Comparison of ENCODE assay signal across 10 cellular contexts in the genomic region with DNA sequence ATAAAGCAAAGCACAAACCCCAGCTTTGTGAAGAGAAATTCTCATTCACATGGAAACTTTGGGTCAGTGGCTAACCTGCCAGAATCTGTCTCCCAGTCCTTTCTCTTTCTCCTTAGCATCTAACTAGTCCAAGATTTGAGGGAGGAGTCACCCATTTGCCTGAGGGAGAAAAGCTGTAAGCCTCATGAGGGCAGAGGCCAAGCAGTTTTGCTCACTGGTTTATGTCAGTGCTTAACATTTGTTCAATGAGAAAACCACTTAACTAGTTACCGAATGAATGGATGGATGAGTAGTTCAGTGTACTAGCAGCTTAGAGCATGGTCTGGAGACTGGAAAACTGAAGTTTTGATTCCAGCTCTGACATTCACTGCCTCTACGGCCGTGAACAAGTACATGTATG. TPM values are rescaled to one million over a fixed set of nuclear protein-coding genes. Genes with fewer than 3 reads are reported as not detected.
DNase-seq lines count a peak whose midpoint lies in the region; ATAC-seq and TF ChIP-seq lines count a peak whose summit lies in the region.
"Had no signal": no experiment of that assay in that cellular context is flagged by ENCODE, and none has a peak within 500 bp of the region (broad histone marks: within the 10 kb centered on the region; RNA-seq: fewer than 3 reads in every experiment).

No MANE protein-coding gene starts in this region.

- intact Hi-C loops in natural killer cell (cut with micrococcal nuclease) = no loop called here
- intact Hi-C loops in activated T-helper 1 cell treated with anti-CD3 and anti-CD28 coated beads, Interleukin-12 subunit alpha, Interleukin-12 subunit beta, Interleukin-2, Interleukin-4 antibody, amounts not matched to agents 30 ng/mL and 10 ng/mL and 1 ng/mL, durations not matched to agents 14 hours and 24 hours and 36 hours (cut with micrococcal nuclease) = loop anchor here (1.0 to 5.0 kb wide), 13 partner anchors 43 to 617 kb away; partner anchors contain the start of genes C5orf52, CLINT1, LSM11 and THG1L

- no peak for DNase-seq in natural killer cell treated with Interleukin-12 subunit alpha and Interleukin-12 subunit beta and Interleukin-15 and Interleukin-18, amount 100 ng/mL, for 72 hours (ENCODE audit: low spot score)
- DNase-seq in natural killer cell (no peak), mesenchymal stem cell (peak; percentile 85), DMS79 treated with DMSO at 0.1 percent for 48 hours (lab: John Stamatoyannopoulos, UW) (no peak), NCI-H146 treated with DMSO at 0.1 percent for 48 hours (lab: John Stamatoyannopoulos, UW; ENCODE audit: unreplicated experiment) (no peak)
- no peak for DNase-seq in activated T-helper 1 cell treated with anti-CD3 and anti-CD28 coated beads, Interleukin-12 subunit alpha, Interleukin-12 subunit beta, Interleukin-2, Interleukin-4 antibody, amounts not matched to agents 30 ng/mL and 10 ng/mL and 1 ng/mL, durations not matched to agents 14 hours and 24 hours and 36 hours (ENCODE audit: low spot score)
- DNase-seq: MG63; stimulated activated CD4-positive, alpha-beta T cell treated with anti-CD3 and anti-CD28 coated beads, Interleukin-15, amount 100 ng/mL, for 24 hours had no signal

- no peak overlapping the region for H3K14ac ChIP-seq in mesenchymal stem cell (ENCODE audit: low read length in 2 of 2)

- H2BK5ac ChIP-seq in mesenchymal stem cell (ENCODE audit: low read depth, low read length, poor library complexity, severe bottlenecking) = no peak overlapping the region

- no peak overlapping the region for H3K4ac ChIP-seq in mesenchymal stem cell (ENCODE audit: low read depth in 1 of 2, low read length in 2 of 2)

- H3K36me3 Mint-ChIP-seq in natural killer cell treated with Interleukin-12 subunit alpha and Interleukin-12 subunit beta and Interleukin-15 and Interleukin-18, amount 100 ng/mL, for 72 hours = peaks cover 3% of the 10 kb centered on the region
- no peaks in the 10 kb centered on the region for H3K36me3 Mint-ChIP-seq in natural killer cell
- H3K36me3 Mint-ChIP-seq in activated T-helper 1 cell treated with anti-CD3 and anti-CD28 coated beads, Interleukin-12 subunit alpha, Interleukin-12 subunit beta, Interleukin-2, Interleukin-4 antibody, amounts not matched to agents 30 ng/mL and 10 ng/mL and 1 ng/mL, durations not matched to agents 14 hours and 24 hours and 36 hours (ENCODE audit: low read depth) = peaks cover 62% of the 10 kb centered on the region

- no peaks in the 10 kb centered on the region for H3K9me3 Mint-ChIP-seq in natural killer cell treated with Interleukin-12 subunit alpha and Interleukin-12 subunit beta and Interleukin-15 and Interleukin-18, amount 100 ng/mL, for 72 hours
- no peaks in the 10 kb centered on the region for H3K9me3 Mint-ChIP-seq in natural killer cell
- H3K9me3 Mint-ChIP-seq in activated T-helper 1 cell treated with anti-CD3 and anti-CD28 coated beads, Interleukin-12 subunit alpha, Interleukin-12 subunit beta, Interleukin-2, Interleukin-4 antibody, amounts not matched to agents 30 ng/mL and 10 ng/mL and 1 ng/mL, durations not matched to agents 14 hours and 24 hours and 36 hours = no peaks in the 10 kb centered on the region

- peaks cover 18% of the 10 kb centered on the region for H3K79me1 ChIP-seq in mesenchymal stem cell (replicated peaks; ENCODE audit: low read length, poor library complexity, severe bottlenecking)

- H3K9ac ChIP-seq in mesenchymal stem cell (ENCODE audit: low read length) = no peak overlapping the region

- H2BK15ac ChIP-seq in mesenchymal stem cell (ENCODE audit: low read depth, poor library complexity, severe bottlenecking) = no peak overlapping the region

- peaks cover 41 to 55% of the 10 kb centered on the region in 2 donors for H3K4me1 Mint-ChIP-seq in natural killer cell treated with Interleukin-12 subunit alpha and Interleukin-12 subunit beta and Interleukin-15 and Interleukin-18, amount 100 ng/mL, for 72 hours (ENCODE audit: low read depth in 2 of 2)
- peaks cover 0 to 4% of the 10 kb centered on the region in 2 donors for H3K4me1 Mint-ChIP-seq in natural killer cell
- H3K4me1 Mint-ChIP-seq in activated T-helper 1 cell treated with anti-CD3 and anti-CD28 coated beads, Interleukin-12 subunit alpha, Interleukin-12 subunit beta, Interleukin-2, Interleukin-4 antibody, amounts not matched to agents 30 ng/mL and 10 ng/mL and 1 ng/mL, durations not matched to agents 14 hours and 24 hours and 36 hours (ENCODE audit: low read depth) = peaks cover 90% of the 10 kb centered on the region

- peak overlapping the region; percentile 96 for H3K27ac ChIP-seq in mesenchymal stem cell (ENCODE audit: low read length, poor library complexity, severe bottlenecking)

- no peak overlapping the region for H2BK12ac ChIP-seq in mesenchymal stem cell (ENCODE audit: low read length in 2 of 2)

- H3K4me3 ChIP-seq in mesenchymal stem cell (ENCODE audit: insufficient read depth in 1 of 2, low read depth in 1 of 2, low read length in 2 of 2) = no peak overlapping the region
- H3K4me3 ChIP-seq: MG63 had no signal

- no peaks in the 10 kb centered on the region for H3K9me3 ChIP-seq in mesenchymal stem cell (ENCODE audit: control insufficient read depth, low read length)
- H3K9me3 ChIP-seq: MG63 had no signal

- no peak overlapping the region for H3K18ac ChIP-seq in mesenchymal stem cell (ENCODE audit: low read depth in 1 of 2, low read length in 2 of 2)

- H3K4me3 Mint-ChIP-seq in natural killer cell treated with Interleukin-12 subunit alpha and Interleukin-12 subunit beta and Interleukin-15 and Interleukin-18, amount 100 ng/mL, for 72 hours = peak overlapping the region; percentile 75
- H3K4me3 Mint-ChIP-seq in natural killer cell = no peak overlapping the region
- H3K4me3 Mint-ChIP-seq in activated T-helper 1 cell treated with anti-CD3 and anti-CD28 coated beads, Interleukin-12 subunit alpha, Interleukin-12 subunit beta, Interleukin-2, Interleukin-4 antibody, amounts not matched to agents 30 ng/mL and 10 ng/mL and 1 ng/mL, durations not matched to agents 14 hours and 24 hours and 36 hours = peak overlapping the region; percentile 63

- ATAC-seq in natural killer cell treated with Interleukin-12 subunit alpha and Interleukin-12 subunit beta and Interleukin-15 and Interleukin-18, amount 100 ng/mL, for 72 hours = no peak
- ATAC-seq in natural killer cell = no peak
- ATAC-seq in GM21529 (IDR thresholded peaks at IDR 0.05; ENCODE audit: unreplicated experiment) = no peak
- ATAC-seq in HG03520 (IDR thresholded peaks at IDR 0.05; ENCODE audit: unreplicated experiment) = no peak

- WGBS in mesenchymal stem cell = 94% methylated on average over 3 of the region's 3 CpGs

- H4K91ac ChIP-seq in mesenchymal stem cell (ENCODE audit: low read length) = no peak overlapping the region

- no peak overlapping the region for H2AFZ ChIP-seq in mesenchymal stem cell (ENCODE audit: low read depth, low read length)

- no peak overlapping the region for H4K8ac ChIP-seq in mesenchymal stem cell (ENCODE audit: low read length)

- H3K27me3 ChIP-seq in mesenchymal stem cell (ENCODE audit: control insufficient read depth in 1 of 2, insufficient read depth in 1 of 2, low read length in 2 of 2) = no peaks in the 10 kb centered on the region
- H3K27me3 ChIP-seq: MG63 had no signal

- no peak overlapping the region for H2BK120ac ChIP-seq in mesenchymal stem cell (ENCODE audit: low read depth, low read length)

- no peak overlapping the region for H3K4me2 ChIP-seq in mesenchymal stem cell (ENCODE audit: low read length, poor library complexity, severe bottlenecking)

- no peak overlapping the region for H3K23ac ChIP-seq in mesenchymal stem cell (ENCODE audit: low read length in 2 of 2)

- no peaks in the 10 kb centered on the region for H3K27me3 Mint-ChIP-seq in natural killer cell treated with Interleukin-12 subunit alpha and Interleukin-12 subunit beta and Interleukin-15 and Interleukin-18, amount 100 ng/mL, for 72 hours
- peaks cover 0 to 6% of the 10 kb centered on the region in 2 donors for H3K27me3 Mint-ChIP-seq in natural killer cell (ENCODE audit: low read depth in 2 of 2)
- no peaks in the 10 kb centered on the region for H3K27me3 Mint-ChIP-seq in activated T-helper 1 cell treated with anti-CD3 and anti-CD28 coated beads, Interleukin-12 subunit alpha, Interleukin-12 subunit beta, Interleukin-2, Interleukin-4 antibody, amounts not matched to agents 30 ng/mL and 10 ng/mL and 1 ng/mL, durations not matched to agents 14 hours and 24 hours and 36 hours (ENCODE audit: insufficient read depth)

- TF ChIP-seq CTCF in natural killer cell (IDR thresholded peaks at IDR 0.05) = no peak

- H2AK5ac ChIP-seq in mesenchymal stem cell (ENCODE audit: low read length, severe bottlenecking) = no peak overlapping the region

- H3K27ac Mint-ChIP-seq in natural killer cell treated with Interleukin-12 subunit alpha and Interleukin-12 subunit beta and Interleukin-15 and Interleukin-18, amount 100 ng/mL, for 72 hours = peak overlapping the region; percentile 42 to 77
- H3K27ac Mint-ChIP-seq in natural killer cell = no peak overlapping the region
- H3K27ac Mint-ChIP-seq in activated T-helper 1 cell treated with anti-CD3 and anti-CD28 coated beads, Interleukin-12 subunit alpha, Interleukin-12 subunit beta, Interleukin-2, Interleukin-4 antibody, amounts not matched to agents 30 ng/mL and 10 ng/mL and 1 ng/mL, durations not matched to agents 14 hours and 24 hours and 36 hours = peak overlapping the region; percentile 93

- peaks cover 9 to 23% of the 10 kb centered on the region in 2 experiments for H3K36me3 ChIP-seq in mesenchymal stem cell (ENCODE audit: control insufficient read depth in 1 of 2, insufficient read depth in 2 of 2, low read depth in 1 of 2, low read length in 2 of 2)

- peaks cover 19% of the 10 kb centered on the region for H3K4me1 ChIP-seq in mesenchymal stem cell (ENCODE audit: control insufficient read depth, insufficient read depth, low read depth, low read length)

RNA-seq across cellular contexts. Expression of gene ADAM19, which starts 36.0 kb away (rescaled TPM):
- total RNA-seq in natural killer cell treated with Interleukin-12 subunit alpha and Interleukin-12 subunit beta and Interleukin-15 and Interleukin-18, amount 100 ng/mL, for 72 hours = 100 to 1,000 TPM; 358 to 384 TPM
- 10 to 100 TPM in 1 of 3 donors, 1 to 10 TPM in 2; 1.2 to 28.0 (median 4.7) TPM for total RNA-seq in natural killer cell
- total RNA-seq in activated T-helper 1 cell treated with anti-CD3 and anti-CD28 coated beads, Interleukin-12 subunit alpha, Interleukin-12 subunit beta, Interleukin-2, Interleukin-4 antibody, amounts not matched to agents 30 ng/mL and 10 ng/mL and 1 ng/mL, durations not matched to agents 14 hours and 24 hours and 36 hours = 341 and 348 TPM in 2 replicates
- 57.9 TPM for polyA plus RNA-seq in mesenchymal stem cell (2013, experiment 1 of 2)
- polyA plus RNA-seq in mesenchymal stem cell (2013, experiment 2 of 2) = 57.0 TPM

Comparison
In these comparisons a context has a peak if more than half of its experiments do, and no peak if none do; other contexts are left out.
1. H3K27ac Mint-ChIP-seq: peak in natural killer cell treated with Interleukin-12 subunit alpha and Interleukin-12 subunit beta and Interleukin-15 and Interleukin-18, amount 100 ng/mL, for 72 hours (2 of 2) and activated T-helper 1 cell treated with anti-CD3 and anti-CD28 coated beads, Interleukin-12 subunit alpha, Interleukin-12 subunit beta, Interleukin-2, Interleukin-4 antibody, amounts not matched to agents 30 ng/mL and 10 ng/mL and 1 ng/mL, durations not matched to agents 14 hours and 24 hours and 36 hours (single experiment); none in natural killer cell (0 of 2).
2. RNA of gene ADAM19, which starts 36.0 kb away (total RNA-seq): 358 to 384 TPM in natural killer cell treated with Interleukin-12 subunit alpha and Interleukin-12 subunit beta and Interleukin-15 and Interleukin-18, amount 100 ng/mL, for 72 hours and 341 to 348 TPM in activated T-helper 1 cell treated with anti-CD3 and anti-CD28 coated beads, Interleukin-12 subunit alpha, Interleukin-12 subunit beta, Interleukin-2, Interleukin-4 antibody, amounts not matched to agents 30 ng/mL and 10 ng/mL and 1 ng/mL, durations not matched to agents 14 hours and 24 hours and 36 hours; 1.2 to 28.0 TPM in natural killer cell; every median in the first group is over 10 times any median in the second.